ENCODE assay signal across 8 cellular contexts in genomic region chr12:123971770-123972447, GRCh38. TPM values are rescaled to one million over a fixed set of nuclear protein-coding genes. Genes with fewer than 3 reads are reported as not detected.
DNase-seq lines count a peak whose midpoint lies in the region; ATAC-seq and TF ChIP-seq lines count a peak whose summit lies in the region.

No MANE protein-coding gene starts in this region.

- TF ChIP-seq POLR2A in IMR-90 (IDR thresholded peaks at IDR 0.05; ENCODE audit: low read depth, low read length): no peak
- no peak for TF ChIP-seq POLR2A in spleen (IDR thresholded peaks at IDR 0.05)

- peak overlapping the region; percentile 94 for H3K23ac ChIP-seq in IMR-90 (ENCODE audit: low read depth, low read length)

- peaks cover 24% of the 10 kb centered on the region for H3K4me1 Mint-ChIP-seq in MCF 10A (ENCODE audit: insufficient read depth, unreplicated experiment)
- peaks cover 31 to 48% of the 10 kb centered on the region in 2 donors for H3K4me1 Mint-ChIP-seq in immature natural killer cell

- H2AK9ac ChIP-seq in IMR-90 (replicated peaks; ENCODE audit: low read depth, low read length, poor library complexity): peak overlapping the region; percentile 33

- CTCF ChIA-PET in BJ (lab: Yijun Ruan, JAX) (interaction anchor here (1.3 kb wide), 1 partner anchor 73 kb away, joined by 3 read pairs; no protein-coding TSS in a partner anchor), IMR-90 (lab: Yijun Ruan, JAX) (no interaction called here), MCF 10A (lab: Yijun Ruan, JAX) (interaction anchor here (0.6 to 1.7 kb wide), 5 partner anchors 10 to 169 kb away, joined by 3 to 9 read pairs (median 5); no protein-coding TSS in a partner anchor)

- H3K27me3 Mint-ChIP-seq in MCF 10A (ENCODE audit: insufficient read depth, unreplicated experiment): no peaks in the 10 kb centered on the region
- H3K27me3 Mint-ChIP-seq in immature natural killer cell (ENCODE audit: low read depth in 3 of 3): peaks cover 7 to 15% (median 7%) of the 10 kb centered on the region in 3 donors

- TF ChIP-seq RAD21 in IMR-90 (IDR thresholded peaks at IDR 0.05; ENCODE audit: low read length): no peak

- H4K20me1 ChIP-seq in IMR-90 (ENCODE audit: insufficient read depth, low read length): peaks cover 6% of the 10 kb centered on the region; the same call in 1 of the 2 replicates

- H2AK5ac ChIP-seq in IMR-90 (ENCODE audit: low read depth, low read length): no peak overlapping the region

- no peak overlapping the region for H3K18ac ChIP-seq in IMR-90 (ENCODE audit: low read depth, low read length)

- peak overlapping the region; percentile 72 for H3K4ac ChIP-seq in IMR-90 (ENCODE audit: low read depth, low read length)

- H3K4me3 ChIP-seq in BJ (ENCODE audit: low read depth, low read length) (peak overlapping the region; percentile 84), IMR-90 (ENCODE audit: insufficient read depth, low read depth, low read length) (peak overlapping the region; percentile 64), spleen (peak overlapping the region; percentile 68 to 99 (median 92))

- BruUV-seq in IMR-90 (replicated peaks; lab: Mats Ljungman, UMichigan) (no TSS peak), MCF 10A (replicated peaks; lab: Mats Ljungman, UMichigan) (no TSS peak)

- H3K9me3 ChIP-seq in IMR-90 (ENCODE audit: control insufficient read depth, insufficient read depth, low read length): no peaks in the 10 kb centered on the region
- no peaks in the 10 kb centered on the region for H3K9me3 ChIP-seq in spleen

- H3K4me3 Mint-ChIP-seq in MCF 10A (ENCODE audit: unreplicated experiment) (peak overlapping the region; percentile 95), immature natural killer cell (peak overlapping the region; percentile 93 to 98 (median 97))

- peak overlapping the region; percentile 7; the same call in 1 of the 2 replicates for H4K5ac ChIP-seq in IMR-90 (ENCODE audit: low read depth, low read length)

- H3K36me3 ChIP-seq in BJ (ENCODE audit: control insufficient read depth, insufficient read depth, low read length) (no peaks in the 10 kb centered on the region), IMR-90 (ENCODE audit: control insufficient read depth, insufficient read depth, low read length) (peaks cover 4% of the 10 kb centered on the region), spleen (peaks cover 0 to 21% (median 2%) of the 10 kb centered on the region in 6 donors)

- POLR2A ChIA-PET in BJ (lab: Charles Lee): no interaction called here
- POLR2A ChIA-PET in IMR-90 (lab: Charles Lee; ENCODE audit: unreplicated experiment): no interaction called here
- POLR2A ChIA-PET in MCF 10A (lab: Yijun Ruan, JAX): interaction anchor here (0.5 to 2.4 kb wide), 11 partner anchors 10 to 1006 kb away, joined by 3 to 9 read pairs (median 4); partner anchors contain the start of gene ABCB9

- H2AFZ ChIP-seq in IMR-90 (replicated peaks; ENCODE audit: low read length, poor library complexity): peak overlapping the region; percentile 77

- no peak overlapping the region; the same call in 2 of the 3 replicates for H2BK15ac ChIP-seq in IMR-90 (ENCODE audit: low read depth, low read length)

- H3K9me3 Mint-ChIP-seq in MCF 10A (ENCODE audit: unreplicated experiment) (no peaks in the 10 kb centered on the region), immature natural killer cell (peaks cover 0 to 3% (median 0%) of the 10 kb centered on the region in 6 donors)

- H3K79me1 ChIP-seq in IMR-90 (ENCODE audit: low read depth in 1 of 2, low read length in 2 of 2): peaks cover 12 to 54% of the 10 kb centered on the region in 2 experiments

- intact Hi-C loops in IMR-90 (cut with micrococcal nuclease): loop anchor here (2.0 to 5.0 kb wide), 2 partner anchors 60 to 67 kb away; no protein-coding TSS in a partner anchor
- intact Hi-C loops in MCF 10A (cut with micrococcal nuclease): loop anchor here (2.0 kb wide), 1 partner anchor 67 kb away; no protein-coding TSS in a partner anchor
- intact Hi-C loops in spleen (cut with DNase I; ENCODE audit: low total_unique reads): no loop called here

- ATAC-seq in GM21360 (IDR thresholded peaks at IDR 0.05; ENCODE audit: unreplicated experiment) (peak; percentile 8), IMR-90 (ENCODE audit: low read depth) (no peak; the same call in 1 of the 2 replicates)

- H3K56ac ChIP-seq in IMR-90 (ENCODE audit: extremely low read depth, insufficient read depth, low read length): peak overlapping the region; percentile 64; the same call in 1 of the 2 replicates

- H3K4me2 ChIP-seq in IMR-90 (ENCODE audit: low read depth, low read length): peak overlapping the region; percentile 79

- peak overlapping the region; percentile 6; the same call in 1 of the 2 replicates for H2BK120ac ChIP-seq in IMR-90 (ENCODE audit: low read depth, low read length)

- H3K27ac ChIP-seq in IMR-90 (ENCODE audit: insufficient read depth, low read length): peak overlapping the region; percentile 51
- H3K27ac ChIP-seq in spleen: peak overlapping the region; percentile 79 to 92 (median 86)

- WGBS in IMR-90 (ENCODE audit: extremely low coverage in 2 of 2, insufficient read length in 1 of 2), 2 experiments: 0% methylated on average over 19 of the region's 54 CpGs; no CpG with 5 or more reads in 1 of the 2 experiments
- WGBS in spleen, 5 donors: 0 to 1% (median 1%) methylated on average over 13 to 54 of the region's 54 CpGs

- H3K9me1 ChIP-seq in IMR-90 (ENCODE audit: insufficient read depth, low read length): peaks cover 2% of the 10 kb centered on the region; the same call in 1 of the 2 replicates

- H4K8ac ChIP-seq in IMR-90 (ENCODE audit: low read depth in 2 of 2, low read length in 2 of 2): peak overlapping the region in 1 of 2 experiments; percentile 7; a peak in 1 of 4 replicates

- H3K9ac ChIP-seq in IMR-90 (ENCODE audit: low read depth, low read length): peak overlapping the region; percentile 61

- H3K27ac Mint-ChIP-seq in MCF 10A (ENCODE audit: low read depth, unreplicated experiment) (peak overlapping the region; percentile 75), immature natural killer cell (peak overlapping the region; percentile 87 to 98 (median 94))

- H2BK20ac ChIP-seq in IMR-90 (ENCODE audit: low read depth, low read length): no peak overlapping the region

- TF ChIP-seq CTCF in BJ (IDR thresholded peaks at IDR 0.05; ENCODE audit: insufficient read depth, low read depth, low read length) (no peak), IMR-90 (conservative IDR thresholded peaks at IDR 0.05; ENCODE audit: low read depth, low read length) (no peak), MCF 10A (IDR thresholded peaks at IDR 0.05; ENCODE audit: unreplicated experiment) (no peak), spleen (IDR thresholded peaks at IDR 0.05 in 8 of 11, conservative IDR thresholded peaks at IDR 0.05 in 3 of 11) (no peak)

- peaks cover 7% of the 10 kb centered on the region for H3K4me1 ChIP-seq in IMR-90 (ENCODE audit: control insufficient read depth, insufficient read depth, low read length)
- peaks cover 0 to 46% (median 27%) of the 10 kb centered on the region in 6 donors for H3K4me1 ChIP-seq in spleen

- H3K36me3 Mint-ChIP-seq in MCF 10A (ENCODE audit: insufficient read depth, unreplicated experiment): peaks cover 6% of the 10 kb centered on the region
- H3K36me3 Mint-ChIP-seq in immature natural killer cell: peaks cover 3 to 15% (median 6%) of the 10 kb centered on the region in 3 donors

- H4K91ac ChIP-seq in IMR-90 (ENCODE audit: insufficient read depth, low read depth, low read length): peak overlapping the region; percentile 28; the same call in 1 of the 2 replicates

- H2BK5ac ChIP-seq in IMR-90 (ENCODE audit: low read depth, low read length, poor library complexity, severe bottlenecking): peak overlapping the region; percentile 22

- DNase-seq in BJ (ENCODE audit: low read depth) (no peak), IMR-90 (peak; percentile 50), T-helper 9 cell (peak; percentile 21), MCF 10A (ENCODE audit: unreplicated experiment) (peak; percentile 40), immature natural killer cell (peak; percentile 22 to 29 (median 28)), spleen (no peak), amniotic stem cell (lab: John Stamatoyannopoulos, UW) (no peak)

- H3K14ac ChIP-seq in IMR-90 (replicated peaks; ENCODE audit: low read depth, low read length): peak overlapping the region; percentile 84

- dilution Hi-C loops in IMR-90 (cut with HindIII; ENCODE audit: low sequenced_read_pairs, unreplicated experiment): no loop called here

- in situ Hi-C loops in IMR-90 (cut with MboI; ENCODE audit: low sequenced_read_pairs): no loop called here

- no peaks in the 10 kb centered on the region for H3K27me3 ChIP-seq in BJ (ENCODE audit: control insufficient read depth, insufficient read depth, low read length)
- no peaks in the 10 kb centered on the region for H3K27me3 ChIP-seq in IMR-90 (ENCODE audit: control insufficient read depth, insufficient read depth, low read length)
- H3K27me3 ChIP-seq in spleen (replicated peaks in 1 of 7): peaks cover 0 to 5% (median 0%) of the 10 kb centered on the region in 7 donors

TF ChIP-seq in IMR-90, 13 proteins besides CTCF, POLR2A, EP300 and RAD21 (continues in another document):
- TF ChIP-seq FOS (IDR thresholded peaks at IDR 0.05; ENCODE audit: low read depth, low read length): no peak
- TF ChIP-seq BHLHE40 (IDR thresholded peaks at IDR 0.05; ENCODE audit: low read depth, low read length): no peak
- no peak for TF ChIP-seq CEBPB (IDR thresholded peaks at IDR 0.05; ENCODE audit: low read depth, low read length)
- no peak for TF ChIP-seq RFX5 (IDR thresholded peaks at IDR 0.05; ENCODE audit: low read depth, low read length)

RNA-seq across cellular contexts. Expression of gene CCDC92, which starts 0.7 kb away (rescaled TPM):
- 26.8 and 35.9 TPM in 2 replicates for polyA plus RNA-seq in BJ (2011; rRNA removed)
- polyA minus RNA-seq in BJ (2011; rRNA and poly(A)+ RNA removed): 16.3 and 18.3 TPM in 2 replicates
- 5.7 and 8.1 TPM in 2 replicates for total RNA-seq in IMR-90 (2012; rRNA removed)
- polyA plus RNA-seq in IMR-90 (2012; rRNA removed): 55.5 and 61.1 TPM in 2 replicates
- polyA plus RNA-seq in IMR-90 (2012; cell fraction: cytosol; rRNA removed): 75.4 and 87.9 TPM in 2 replicates
- 91.3 and 94.1 TPM in 2 replicates for polyA plus RNA-seq in IMR-90 (2012; cell fraction: nucleus; rRNA removed; ENCODE audit: low replicate concordance)
- 30.9 and 32.3 TPM in 2 replicates for total RNA-seq in MCF 10A (2022)
- polyA plus RNA-seq in immature natural killer cell: 10 to 100 TPM; 24.6 to 44.9 (median 25.1) TPM
- 10 to 100 TPM; 18.9 to 36.7 (median 28.7) TPM for total RNA-seq in spleen
- polyA plus RNA-seq in spleen: 10 to 100 TPM; 16.0 to 27.0 (median 20.7) TPM

RNA-seq across cellular contexts. Expression of gene ZNF664, which starts 1.1 kb away (rescaled TPM):
- polyA plus RNA-seq in BJ (2011; rRNA removed) (42.4 and 45.0 TPM in 2 replicates), IMR-90 (2012; rRNA removed) (24.6 and 29.9 TPM in 2 replicates), immature natural killer cell (10 to 100 TPM in 1 of 3 donors, 1 to 10 TPM in 2; 2.1 to 12.9 (median 8.2) TPM), spleen (10 to 100 TPM; 12.0 to 21.6 (median 13.9) TPM)
- 19.0 and 20.9 TPM in 2 replicates for polyA minus RNA-seq in BJ (2011; rRNA and poly(A)+ RNA removed)
- total RNA-seq in IMR-90 (2012; rRNA removed) (32.6 and 36.7 TPM in 2 replicates), MCF 10A (2022) (123 and 141 TPM in 2 replicates), spleen (10 to 100 TPM; 36.7 to 53.4 (median 49.7) TPM)
- polyA plus RNA-seq in IMR-90 (2012; cell fraction: cytosol; rRNA removed): 14.0 and 16.7 TPM in 2 replicates
- polyA plus RNA-seq in IMR-90 (2012; cell fraction: nucleus; rRNA removed; ENCODE audit: low replicate concordance): 9.3 and 24.8 TPM in 2 replicates

Comparison
In these comparisons a context has a peak if more than half of its experiments do, and no peak if none do; other contexts are left out.
1. DNase-seq: peak in IMR-90 (single experiment), T-helper 9 cell (single experiment), MCF 10A (single experiment) and immature natural killer cell (3 of 3); none in BJ (single experiment), spleen (single experiment) and amniotic stem cell (single experiment).
2. Peak in every context shown above with its lines, with median percentiles within 50 percentile points of each other: H3K4me3 ChIP-seq.